Comparison of ENCODE assay signal across 1 cellular context in the genomic region with DNA sequence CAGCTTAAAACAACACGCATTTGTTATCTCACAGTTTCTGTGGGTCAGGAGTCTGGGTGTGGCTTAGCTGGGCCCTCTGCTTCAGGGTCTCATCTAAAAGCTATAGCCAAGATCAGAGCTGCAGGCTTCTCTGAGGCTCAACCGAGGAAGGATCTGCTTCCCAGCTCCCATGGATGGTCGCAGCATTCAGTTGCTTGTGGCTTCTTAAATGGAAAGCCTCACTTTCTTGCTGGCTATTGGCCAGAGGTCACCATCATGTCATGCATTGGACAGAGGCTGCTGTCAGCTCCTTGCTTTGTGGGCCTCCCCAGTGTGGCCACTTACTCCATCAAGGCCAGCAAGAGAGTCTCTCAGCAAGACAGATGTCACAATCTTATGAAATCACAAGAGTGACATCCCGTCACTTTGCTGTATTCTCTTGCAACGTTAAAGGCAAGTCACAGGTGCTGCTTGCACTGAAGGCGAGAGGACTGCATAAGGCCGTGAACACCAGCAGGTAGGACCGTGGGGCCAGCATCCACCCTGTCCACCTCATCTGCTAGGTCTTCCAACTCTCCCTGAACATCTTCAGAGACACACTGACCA.
TF ChIP-seq lines count a peak whose summit lies in the region.

No MANE protein-coding gene starts in this region.

TF ChIP-seq in WTC11, 78 proteins besides CTCF, POLR2A, EP300 and RAD21 (continued from another document):
- TF ChIP-seq USF2 (CRISPR knock-in tag; IDR thresholded peaks at IDR 0.05) (no peak), ZBTB43 (CRISPR knock-in tag; IDR thresholded peaks at IDR 0.05) (no peak), TCF7 (CRISPR knock-in tag; IDR thresholded peaks at IDR 0.05; ENCODE audit: low read depth) (no peak), JUN (CRISPR knock-in tag; IDR thresholded peaks at IDR 0.05) (no peak), FOXP4 (CRISPR knock-in tag; IDR thresholded peaks at IDR 0.05) (no peak), ZNF138 (CRISPR knock-in tag; conservative IDR thresholded peaks at IDR 0.05) (no peak), NR3C1 (CRISPR knock-in tag; conservative IDR thresholded peaks at IDR 0.05; ENCODE audit: low read depth) (no peak), ZNF317 (CRISPR knock-in tag; IDR thresholded peaks at IDR 0.05; ENCODE audit: borderline replicate concordance, low read depth) (no peak), MXD4 (CRISPR knock-in tag; IDR thresholded peaks at IDR 0.05; ENCODE audit: borderline replicate concordance) (no peak)
- TF ChIP-seq, protein P1, sequence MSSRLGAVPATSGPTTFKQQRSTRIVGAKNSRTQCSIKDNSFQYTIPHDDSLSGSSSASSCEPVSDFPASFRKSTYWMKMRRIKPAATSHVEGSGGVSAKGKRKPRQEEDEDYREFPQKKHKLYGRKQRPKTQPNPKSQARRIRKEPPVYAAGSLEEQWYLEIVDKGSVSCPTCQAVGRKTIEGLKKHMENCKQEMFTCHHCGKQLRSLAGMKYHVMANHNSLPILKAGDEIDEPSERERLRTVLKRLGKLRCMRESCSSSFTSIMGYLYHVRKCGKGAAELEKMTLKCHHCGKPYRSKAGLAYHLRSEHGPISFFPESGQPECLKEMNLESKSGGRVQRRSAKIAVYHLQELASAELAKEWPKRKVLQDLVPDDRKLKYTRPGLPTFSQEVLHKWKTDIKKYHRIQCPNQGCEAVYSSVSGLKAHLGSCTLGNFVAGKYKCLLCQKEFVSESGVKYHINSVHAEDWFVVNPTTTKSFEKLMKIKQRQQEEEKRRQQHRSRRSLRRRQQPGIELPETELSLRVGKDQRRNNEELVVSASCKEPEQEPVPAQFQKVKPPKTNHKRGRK (CRISPR knock-in tag; IDR thresholded peaks at IDR 0.05; ENCODE audit: borderline replicate concordance) = no peak
- TF ChIP-seq, protein P2, sequence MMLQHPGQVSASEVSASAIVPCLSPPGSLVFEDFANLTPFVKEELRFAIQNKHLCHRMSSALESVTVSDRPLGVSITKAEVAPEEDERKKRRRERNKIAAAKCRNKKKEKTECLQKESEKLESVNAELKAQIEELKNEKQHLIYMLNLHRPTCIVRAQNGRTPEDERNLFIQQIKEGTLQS (CRISPR knock-in tag; conservative IDR thresholded peaks at IDR 0.05) = no peak
TF ChIP-seq in WTC11: peak in this region for 0.
